ENCODE assay signal across 19 cellular contexts in genomic region chr20:51526754-51527153, GRCh38. TPM values are rescaled to one million over a fixed set of nuclear protein-coding genes. Genes with fewer than 3 reads are reported as not detected.
DNase-seq lines count a peak whose midpoint lies in the region; ATAC-seq, FAIRE-seq and TF ChIP-seq lines count a peak whose summit lies in the region.
"Had no signal": no experiment of that assay in that cellular context is flagged by ENCODE, and none has a peak within 500 bp of the region (broad histone marks: within the 10 kb centered on the region; RNA-seq: fewer than 3 reads in every experiment).

No MANE protein-coding gene starts in this region.

- H3K9me1 ChIP-seq in K562 (ENCODE audit: control insufficient read depth, insufficient read depth, low read length), result no peaks in the 10 kb centered on the region

- no peak for TF ChIP-seq EP300 in K562 (IDR thresholded peaks at IDR 0.05; ENCODE audit: low read length)

- H3K27me3 ChIP-seq in K562 (ENCODE audit: control insufficient read depth in 2 of 2, insufficient read depth in 2 of 2, low read length in 2 of 2) (no peaks in the 10 kb centered on the region), SJCRH30 (no peaks in the 10 kb centered on the region; the same call in 1 of the 2 replicates)
- H3K27me3 ChIP-seq: neural progenitor cell, right atrium auricular region, thyroid gland had no signal

- H3K4me1 Mint-ChIP-seq in stimulated activated naive CD8-positive, alpha-beta T cell treated with anti-CD3 and anti-CD28 coated beads, Interleukin-15, Interleukin-2, amounts not matched to agents 100 ng/mL and 50 ng/mL, for 24 hours (ENCODE audit: low read depth), result peaks cover 90% of the 10 kb centered on the region

- TF ChIP-seq POLR2A in K562 (conservative IDR thresholded peaks at IDR 0.05), result no peak

- H3K36me3 ChIP-seq in OCI-LY7 (ENCODE audit: insufficient read depth, low read length) (peaks cover 35% of the 10 kb centered on the region), K562 (ENCODE audit: control insufficient read depth, insufficient read depth, low read length) (peaks cover 19% of the 10 kb centered on the region; the same call in 1 of the 3 replicates), SJCRH30 (no peaks in the 10 kb centered on the region)
- H3K36me3 ChIP-seq: lower lobe of right lung, neural progenitor cell, right atrium auricular region, thyroid gland had no signal

- no peak overlapping the region for H3K9ac ChIP-seq in K562 (ENCODE audit: insufficient read depth in 1 of 2, low read depth in 2 of 2, low read length in 2 of 2)
- H3K9ac ChIP-seq: neural progenitor cell had no signal

- H3K4me3 ChIP-seq in OCI-LY7 (ENCODE audit: low read depth, low read length, poor library complexity, severe bottlenecking), result peak overlapping the region; percentile 56
- H3K4me3 ChIP-seq in K562, result no peak overlapping the region
- H3K4me3 ChIP-seq in SJCRH30, result no peak overlapping the region
- H3K4me3 ChIP-seq: lower lobe of right lung, neural progenitor cell, PC-9, right atrium auricular region, thyroid gland had no signal

- POLR2A ChIA-PET in OCI-LY7 (lab: Charles Lee), result interaction anchor here (0.6 to 2.0 kb wide), 11 partner anchors 9 to 1637 kb away, joined by 3 to 9 read pairs (median 4); no protein-coding TSS in a partner anchor
- POLR2A ChIA-PET in K562 (lab: Yijun Ruan, JAX), result interaction anchor here (1.0 kb wide), 1 partner anchor 27 kb away, joined by 4 read pairs; no protein-coding TSS in a partner anchor

- H4K20me1 ChIP-seq in OCI-LY7 (ENCODE audit: insufficient read depth, low read length) (no peaks in the 10 kb centered on the region), K562 (replicated peaks; ENCODE audit: control insufficient read depth, insufficient read depth, low read length) (peaks cover 6% of the 10 kb centered on the region)

- peak overlapping the region; percentile 46 for H3K4me3 Mint-ChIP-seq in stimulated activated naive CD8-positive, alpha-beta T cell treated with anti-CD3 and anti-CD28 coated beads, Interleukin-15, Interleukin-2, amounts not matched to agents 100 ng/mL and 50 ng/mL, for 24 hours

- H3K9me3 ChIP-seq in OCI-LY7 (ENCODE audit: low read length), result no peaks in the 10 kb centered on the region
- H3K9me3 ChIP-seq in K562 (replicated peaks; ENCODE audit: control insufficient read depth, insufficient read depth, low read depth, low read length), result no peaks in the 10 kb centered on the region
- no peaks in the 10 kb centered on the region for H3K9me3 ChIP-seq in SJCRH30 (replicated peaks)
- H3K9me3 ChIP-seq: lower lobe of right lung, right atrium auricular region, thyroid gland had no signal

- ATAC-seq in stimulated activated naive CD8-positive, alpha-beta T cell treated with anti-CD3 and anti-CD28 coated beads, Interleukin-15, Interleukin-2, amounts not matched to agents 100 U/mL and 50 U/mL, for 24 hours, result no peak
- no peak for ATAC-seq in K562
- ATAC-seq: lower lobe of right lung had no signal

- H3K4me2 ChIP-seq in OCI-LY7 (ENCODE audit: low read length) (peak overlapping the region; percentile 84), K562 (ENCODE audit: insufficient read depth, low read length) (no peak overlapping the region)
- H3K4me2 ChIP-seq: neural progenitor cell, PC-9 had no signal

- intact Hi-C loops in OCI-LY7 (cut with micrococcal nuclease; ENCODE audit: unreplicated experiment), result loop anchor here (5.0 kb wide), 1 partner anchor 144 kb away; no protein-coding TSS in a partner anchor
- intact Hi-C loops in K562 (cut with micrococcal nuclease), result no loop called here

- peak overlapping the region; percentile 99 for H3K27ac Mint-ChIP-seq in stimulated activated naive CD8-positive, alpha-beta T cell treated with anti-CD3 and anti-CD28 coated beads, Interleukin-15, Interleukin-2, amounts not matched to agents 100 ng/mL and 50 ng/mL, for 24 hours

- peaks cover 41% of the 10 kb centered on the region for H3K36me3 Mint-ChIP-seq in stimulated activated naive CD8-positive, alpha-beta T cell treated with anti-CD3 and anti-CD28 coated beads, Interleukin-15, Interleukin-2, amounts not matched to agents 100 ng/mL and 50 ng/mL, for 24 hours (ENCODE audit: low read depth)
- H3K36me3 Mint-ChIP-seq: neural progenitor cell had no signal

- CTCF ChIA-PET in OCI-LY7 (lab: Charles Lee; ENCODE audit: unreplicated experiment), result no interaction called here
- CTCF ChIA-PET in K562 (lab: Yijun Ruan, JAX; ENCODE audit: low intra/inter-chr PET ratio), result no interaction called here

- peaks cover 71% of the 10 kb centered on the region for H3K4me1 ChIP-seq in OCI-LY7 (ENCODE audit: insufficient read depth, low read length, poor library complexity, severe bottlenecking)
- H3K4me1 ChIP-seq in K562 (replicated peaks in 1 of 2; ENCODE audit: control insufficient read depth in 2 of 2, insufficient read depth in 2 of 2, low read length in 2 of 2), result peaks cover 34 to 61% of the 10 kb centered on the region in 2 experiments
- peaks cover 15% of the 10 kb centered on the region; the same call in 1 of the 2 replicates for H3K4me1 ChIP-seq in SJCRH30
- H3K4me1 ChIP-seq: neural progenitor cell had no signal

- H3K79me2 ChIP-seq in OCI-LY7 (ENCODE audit: insufficient read depth, low read depth, low read length) (peaks cover 91% of the 10 kb centered on the region), K562 (ENCODE audit: control insufficient read depth, insufficient read depth, low read length) (peaks cover 73% of the 10 kb centered on the region)

- FAIRE-seq in K562 (lab: Jason Lieb, UNC), result no peak

- in situ Hi-C loops in K562 (cut with MboI), result no loop called here

- DNase-seq in stimulated activated naive CD8-positive, alpha-beta T cell treated with anti-CD3 and anti-CD28 coated beads, Interleukin-15, Interleukin-2, amounts not matched to agents 100 U/mL and 50 U/mL, for 24 hours, result no peak
- no peak for DNase-seq in OCI-LY7 (ENCODE audit: low spot score)
- no peak for DNase-seq in K562 (ENCODE audit: extremely low read depth in 1 of 4, low spot score in 3 of 4)
- no peak for DNase-seq in HuH-7 (ENCODE audit: low spot score)
- no peak for DNase-seq in SJCRH30
- DNase-seq in NCI-H1092 (lab: John Stamatoyannopoulos, UW), result no peak
- no peak for DNase-seq in epidermal melanocyte (ENCODE audit: insufficient read length, low spot score)
- DNase-seq: activated CD4-positive, CD25-positive, alpha-beta regulatory T cell; cortex of kidney; EL; lower lobe of right lung; NCI-H1930; NCI-H524 treated with DMSO at 0.1 percent for 48 hours; PC-9; stimulated activated CD4-positive, alpha-beta T cell treated with anti-CD3 and anti-CD28 coated beads, Interleukin-2, amount 100 ng/mL, for 24 hours; thyroid gland had no signal

- H3K27me3 Mint-ChIP-seq in stimulated activated naive CD8-positive, alpha-beta T cell treated with anti-CD3 and anti-CD28 coated beads, Interleukin-15, Interleukin-2, amounts not matched to agents 100 ng/mL and 50 ng/mL, for 24 hours, result no peaks in the 10 kb centered on the region

- no peaks in the 10 kb centered on the region for H3K9me2 ChIP-seq in OCI-LY7 (ENCODE audit: insufficient read depth, low read length)

- 0 out of 2 replicates have a peak overlapping the region, but pooled peaks have one; percentile 7 for H2AFZ ChIP-seq in OCI-LY7 (ENCODE audit: low read length)
- no peak overlapping the region for H2AFZ ChIP-seq in K562 (ENCODE audit: low read depth, low read length)
- H2AFZ ChIP-seq: PC-9 had no signal

- TF ChIP-seq RAD21 in K562 (CRISPR knock-in tag; conservative IDR thresholded peaks at IDR 0.05 in 1 of 2, IDR thresholded peaks at IDR 0.05 in 1 of 2), result no peak

- H3K9me3 Mint-ChIP-seq in stimulated activated naive CD8-positive, alpha-beta T cell treated with anti-CD3 and anti-CD28 coated beads, Interleukin-15, Interleukin-2, amounts not matched to agents 100 ng/mL and 50 ng/mL, for 24 hours, result no peaks in the 10 kb centered on the region

- TF ChIP-seq CTCF in OCI-LY7 (conservative IDR thresholded peaks at IDR 0.05; ENCODE audit: low read length), result no peak
- TF ChIP-seq CTCF in K562 (IDR thresholded peaks at IDR 0.05 in 2 of 3, conservative IDR thresholded peaks at IDR 0.05 in 1 of 3; ENCODE audit: insufficient read depth in 2 of 3, low read depth in 1 of 3, low read length in 3 of 3), result no peak

- 68% methylated on average over 3 of the region's 4 CpGs for WGBS in K562 (ENCODE audit: insufficient coverage, low coverage, missing lambda C conversion rate)

- peak overlapping the region; percentile 61 for H3K27ac ChIP-seq in OCI-LY7 (ENCODE audit: low read depth, low read length, poor library complexity, severe bottlenecking)
- H3K27ac ChIP-seq in K562 (ENCODE audit: extremely low read depth, low read depth, low read length), result peak overlapping the region; percentile 60; the same call in 2 of the 3 replicates
- H3K27ac ChIP-seq in SJCRH30, result no peak overlapping the region
- H3K27ac ChIP-seq: neural progenitor cell, PC-9, thyroid gland had no signal

- no TSS peak for BruUV-seq in OCI-LY7 (replicated peaks; lab: Mats Ljungman, UMichigan)
- no TSS peak for BruUV-seq in K562 (replicated peaks; lab: Mats Ljungman, UMichigan)

TF ChIP-seq in K562, 482 proteins besides CTCF, POLR2A, EP300 and RAD21 (continues in another document):
- TF ChIP-seq ZNF696 (CRISPR knock-in tag; conservative IDR thresholded peaks at IDR 0.05), result no peak
- peak; percentile 87 for TF ChIP-seq CEBPB (tag; IDR thresholded peaks at IDR 0.05)

RNA-seq across cellular contexts. Expression of gene NFATC2, which starts 15.8 kb away (rescaled TPM):
- total RNA-seq in OCI-LY7 (2014; rRNA removed; shearing (Covaris generic)), result 12.5 TPM in 2 replicates
- total RNA-seq in OCI-LY7 (2022) (43.7 and 43.8 TPM in 2 replicates), K562 (2014; rRNA removed) (2.5 and 3.7 TPM in 2 replicates), K562 (2014; rRNA removed; fragmentation: Illumina TruSeq; extraction: Trizol) (2.7 and 3.0 TPM in 2 replicates), K562 (2015; rRNA removed; fragmentation: Illumina TruSeq; extraction: Trizol) (2.6 and 3.3 TPM in 2 replicates), K562 (2021) (11.2 and 11.3 TPM in 2 replicates)
- total RNA-seq in K562 (2011; cell fraction: chromatin; rRNA removed; ENCODE audit: low replicate concordance), result 19.7 and 27.2 TPM in 2 replicates
- 7.7 and 10.9 TPM in 2 replicates for total RNA-seq in K562 (2011; cell fraction: nucleolus; rRNA removed)
- 16.1 and 29.1 TPM in 2 replicates for total RNA-seq in K562 (2011; cell fraction: nucleoplasm; rRNA removed)
- polyA plus RNA-seq in K562 (2011; rRNA removed) (1.6 and 2.1 TPM in 2 replicates), K562 (2014; fragmentation: Illumina TruSeq; extraction: Trizol) (7.0 and 8.1 TPM in 2 replicates), K562 (2014; fragmentation: Nextera tagmentation; extraction: Ambion mirVana) (1 to 10 TPM; 1.9 to 4.1 TPM), K562 (2014; rRNA removed) (3.8 and 4.0 TPM in 2 replicates)
- 1.00 and 1.6 TPM in 2 replicates for polyA plus RNA-seq in K562 (2011; cell fraction: cytosol; rRNA removed)
- polyA plus RNA-seq in K562 (2011; cell fraction: nucleus; rRNA removed), result 5.3 and 5.7 TPM in 2 replicates
- polyA plus RNA-seq in K562 (2012), result 7.2 and 8.8 TPM in 2 replicates
- polyA minus RNA-seq in K562 (2011; rRNA and poly(A)+ RNA removed), result 2.7 and 4.2 TPM in 2 replicates
- polyA minus RNA-seq in K562 (2011; cell fraction: cytosol; rRNA and poly(A)+ RNA removed), result 4.4 and 4.8 TPM in 2 replicates
- polyA minus RNA-seq in K562 (2011; cell fraction: nucleus; rRNA and poly(A)+ RNA removed), result 4.3 TPM in 2 replicates
- not detected in 2 replicates for total RNA-seq in SJCRH30 (2014; rRNA removed; shearing (Covaris generic))
